10 cellular contexts compared by ENCODE assay signal in the genomic region with DNA sequence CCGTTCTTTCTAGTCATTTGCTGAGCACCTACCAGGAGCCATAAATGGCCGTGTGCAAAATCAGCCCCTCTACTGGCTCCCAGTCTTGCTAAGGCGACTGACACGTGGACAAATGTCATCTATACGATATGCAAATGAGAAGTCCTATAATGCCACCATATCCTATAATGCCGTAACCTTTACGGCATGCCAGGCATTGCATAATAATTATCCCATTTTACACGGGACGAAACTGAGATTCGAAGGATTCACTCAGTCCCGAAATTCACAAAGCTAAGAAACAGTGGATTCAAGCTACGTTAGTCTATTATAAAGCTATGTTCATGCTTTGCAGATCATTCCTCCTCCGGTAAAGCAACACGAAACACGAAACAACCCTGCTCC. TPM values are rescaled to one million over a fixed set of nuclear protein-coding genes. Genes with fewer than 3 reads are reported as not detected.
DNase-seq lines count a peak whose midpoint lies in the region; ATAC-seq, FAIRE-seq and TF ChIP-seq lines count a peak whose summit lies in the region.
"Had no signal": no experiment of that assay in that cellular context is flagged by ENCODE, and none has a peak within 500 bp of the region (broad histone marks: within the 10 kb centered on the region; RNA-seq: fewer than 3 reads in every experiment).

No MANE protein-coding gene starts in this region.

- no peaks in the 10 kb centered on the region for H3F3A ChIP-seq in PC-3 (ENCODE audit: low read length, unreplicated experiment)

- H3K27ac ChIP-seq in HepG2 (ENCODE audit: extremely low read length, insufficient read depth, low read length) (no peak overlapping the region), right lobe of liver (no peak overlapping the region), PC-3 (ENCODE audit: low read length) (peak overlapping the region; percentile 13; the same call in 1 of the 2 replicates), pancreas (no peak overlapping the region)

- no peaks in the 10 kb centered on the region for H3K9me3 ChIP-seq in HepG2 (ENCODE audit: low read length)
- H3K9me3 ChIP-seq in right lobe of liver, result no peaks in the 10 kb centered on the region
- H3K9me3 ChIP-seq in PC-3 (ENCODE audit: low read length), result no peaks in the 10 kb centered on the region
- no peaks in the 10 kb centered on the region for H3K9me3 ChIP-seq in pancreas
- H3K9me3 ChIP-seq: MG63 had no signal

- no peaks in the 10 kb centered on the region for H4K20me1 ChIP-seq in HepG2 (ENCODE audit: insufficient read depth, low read length)
- H4K20me1 ChIP-seq in PC-3 (ENCODE audit: low read length), result no peaks in the 10 kb centered on the region

- POLR2A ChIA-PET in HepG2 (lab: Yijun Ruan, JAX) (interaction anchor here (1.1 to 1.3 kb wide), 2 partner anchors 12 to 34 kb away, joined by 4 to 8 read pairs; partner anchors contain the start of gene RNF149), PC-3 (lab: Charles Lee; ENCODE audit: unreplicated experiment) (interaction anchor here (1.1 kb wide), 1 partner anchor 14 kb away, joined by 3 read pairs; no protein-coding TSS in a partner anchor)

- FAIRE-seq in HepG2 (lab: Jason Lieb, UNC), result no peak
- FAIRE-seq in pancreas (lab: Jason Lieb, UNC), result no peak

- no peaks in the 10 kb centered on the region for H3K9me2 ChIP-seq in PC-3 (replicated peaks; ENCODE audit: low read length)

- no peaks in the 10 kb centered on the region for H3K36me3 ChIP-seq in HepG2 (replicated peaks in 1 of 2; ENCODE audit: control insufficient read depth in 1 of 2, insufficient read depth in 2 of 2, low read length in 2 of 2)
- H3K36me3 ChIP-seq in right lobe of liver, result no peaks in the 10 kb centered on the region
- H3K36me3 ChIP-seq in PC-3 (ENCODE audit: low read depth, low read length), result no peaks in the 10 kb centered on the region
- H3K36me3 ChIP-seq in pancreas, result no peaks in the 10 kb centered on the region
- H3K36me3 ChIP-seq: MG63 had no signal

- H3K4me2 ChIP-seq in HepG2 (ENCODE audit: low read depth, low read length) (peak overlapping the region; percentile 69), PC-3 (ENCODE audit: low read length) (peak overlapping the region; percentile 47; the same call in 1 of the 2 replicates)

- TF ChIP-seq RAD21 in HepG2 (CRISPR knock-in tag; IDR thresholded peaks at IDR 0.05), result no peak

- WGBS in HepG2 (ENCODE audit: low lambda C conversion rate), result 57% methylated on average over 15 of the region's 15 CpGs
- 70% methylated on average over 11 of the region's 15 CpGs for WGBS in right lobe of liver (ENCODE audit: insufficient coverage, low coverage, low lambda C conversion rate, missing lambda C conversion rate)
- 67 to 75% methylated on average over 15 of the region's 15 CpGs for WGBS in pancreas, 2 donors

- H2AFZ ChIP-seq in HepG2 (ENCODE audit: low read length) (no peak overlapping the region), PC-3 (ENCODE audit: low read length) (peak overlapping the region; percentile 52)

- TF ChIP-seq EP300 in HepG2 (IDR thresholded peaks at IDR 0.05; ENCODE audit: low read depth in 2 of 2, low read length in 2 of 2), result no peak
- TF ChIP-seq EP300 in HepG2 (CRISPR knock-in tag; IDR thresholded peaks at IDR 0.05; ENCODE audit: borderline replicate concordance), result no peak

- H3K9ac ChIP-seq in HepG2 (ENCODE audit: insufficient read depth, low read depth, low read length) (no peak overlapping the region), PC-3 (ENCODE audit: low read length) (peak overlapping the region; percentile 47; the same call in 1 of the 2 replicates)

- H3K79me2 ChIP-seq in HepG2 (ENCODE audit: insufficient read depth, low read length) (no peaks in the 10 kb centered on the region), PC-3 (ENCODE audit: low read length) (no peaks in the 10 kb centered on the region)

- no TSS peak for BruUV-seq in HepG2 (replicated peaks; lab: Mats Ljungman, UMichigan)
- no TSS peak for BruUV-seq in PC-3 (replicated peaks; lab: Mats Ljungman, UMichigan)

- H3K27me3 ChIP-seq in HepG2 (ENCODE audit: control insufficient read depth in 1 of 2, insufficient read depth in 2 of 2, low read length in 2 of 2) (no peaks in the 10 kb centered on the region), right lobe of liver (no peaks in the 10 kb centered on the region), PC-3 (ENCODE audit: low read length) (no peaks in the 10 kb centered on the region), pancreas (no peaks in the 10 kb centered on the region)
- H3K27me3 ChIP-seq: MG63 had no signal

- no peak for DNase-seq in HepG2 (ENCODE audit: low spot score)
- no peak for DNase-seq in right lobe of liver
- DNase-seq in PC-3, result no peak
- no peak for DNase-seq in foreskin fibroblast
- no peak for DNase-seq in pancreas
- no peak for DNase-seq in mesenteric fat pad (ENCODE audit: low spot score)

- in situ Hi-C loops in HepG2 (cut with HindIII; ENCODE audit: extremely low pct_ligation_motif_present, low pct_unique_long_range_greater_than_20kb), result loop anchor here (5.0 kb wide), 1 partner anchor 45 kb away; the partner anchor contains the start of gene CREG2

- intact Hi-C loops in HepG2 (cut with micrococcal nuclease; ENCODE audit: unreplicated experiment) (loop anchor here (1.0 to 10.0 kb wide), 4 partner anchors 35 to 482 kb away; partner anchors contain the start of genes CREG2 and RNF149), right lobe of liver (cut with DNase I) (no loop called here), PC-3 (cut with micrococcal nuclease) (loop anchor here (1.0 to 5.0 kb wide), 5 partner anchors 46 to 490 kb away; partner anchors contain the start of gene MAP4K4), pancreas (cut with DNase I) (loop anchor here in 1 of 3 donors (10.0 kb wide), 1 partner anchor 492 kb away; no protein-coding TSS in a partner anchor)

- ATAC-seq in HepG2 (no peak), right lobe of liver (no peak), PC-3 (no peak; the same call in 1 of the 2 replicates), HG02763 (IDR thresholded peaks at IDR 0.05; ENCODE audit: unreplicated experiment) (no peak), pancreas (no peak), GM18498 (IDR thresholded peaks at IDR 0.05; ENCODE audit: unreplicated experiment) (no peak)

- H3K4me1 ChIP-seq in HepG2 (ENCODE audit: insufficient read depth, low read length) (peaks cover 50% of the 10 kb centered on the region), right lobe of liver (peaks cover 0 to 10% (median 4%) of the 10 kb centered on the region in 4 donors), PC-3 (ENCODE audit: insufficient read depth, low read length) (peaks cover 38% of the 10 kb centered on the region), pancreas (no peaks in the 10 kb centered on the region)

- TF ChIP-seq CTCF in HepG2 (CRISPR knock-in tag; IDR thresholded peaks at IDR 0.05), result no peak
- no peak for TF ChIP-seq CTCF in right lobe of liver (IDR thresholded peaks at IDR 0.05)
- no peak for TF ChIP-seq CTCF in PC-3 (conservative IDR thresholded peaks at IDR 0.05; ENCODE audit: low read depth, low read length)
- no peak for TF ChIP-seq CTCF in foreskin fibroblast (IDR thresholded peaks at IDR 0.05; ENCODE audit: low read depth, low read length)
- no peak for TF ChIP-seq CTCF in pancreas (IDR thresholded peaks at IDR 0.05)

- CTCF ChIA-PET in HepG2 (lab: Yijun Ruan, JAX; ENCODE audit: low intra/inter-chr PET ratio, low total read pairs), result interaction anchor here (1.8 kb wide), 1 partner anchor 45 kb away, joined by 10 read pairs; the partner anchor contains the start of gene CREG2
- CTCF ChIA-PET in PC-3 (lab: Charles Lee), result interaction anchor here (0.6 to 1.6 kb wide), 11 partner anchors 8 to 824 kb away, joined by 3 to 31 read pairs (median 4); partner anchors contain the start of genes CREG2, MAP4K4 and RNF149

- H3K4me3 ChIP-seq in HepG2 (replicated peaks in 1 of 3; ENCODE audit: insufficient read depth in 1 of 3, low read depth in 2 of 3, low read length in 3 of 3) (peak overlapping the region in 1 of 3 experiments; percentile 41; a peak in 1 of 6 replicates), right lobe of liver (no peak overlapping the region), PC-3 (ENCODE audit: low read length) (no peak overlapping the region; the same call in 1 of the 2 replicates), foreskin fibroblast (ENCODE audit: low read depth in 1 of 2, low read length in 2 of 2) (peak overlapping the region; percentile 23 to 36), pancreas (no peak overlapping the region)
- H3K4me3 ChIP-seq: MG63 had no signal

- TF ChIP-seq POLR2A in HepG2 (IDR thresholded peaks at IDR 0.05; ENCODE audit: insufficient read depth in 1 of 2, low read depth in 2 of 2, low read length in 2 of 2) (no peak), right lobe of liver (IDR thresholded peaks at IDR 0.05) (no peak)

RNA-seq across cellular contexts. Expression of gene RNF149, which starts 34.1 kb away (rescaled TPM):
- total RNA-seq in HepG2 (2016; rRNA removed; fragmentation: Illumina TruSeq; extraction: Trizol) (45.7 and 109 TPM in 2 replicates), right lobe of liver (10 to 100 TPM; 20.3 to 45.4 (median 32.2) TPM), PC-3 (2014; rRNA removed) (47.3 and 68.0 TPM in 2 replicates), pancreas (10 to 100 TPM; 18.8 to 36.9 (median 24.5) TPM), mesenteric fat pad (105 TPM)
- 31.6 and 37.7 TPM in 2 replicates for total RNA-seq in HepG2 (2016; cell fraction: cytosol; rRNA removed; fragmentation: Illumina TruSeq; extraction: Trizol; ENCODE audit: low read depth)
- total RNA-seq in HepG2 (2016; cell fraction: insoluble cytoplasmic fraction; rRNA removed; fragmentation: Illumina TruSeq; extraction: Trizol), result 40.9 and 111 TPM in 2 replicates
- 40.3 and 50.9 TPM in 2 replicates for total RNA-seq in HepG2 (2016; cell fraction: membrane; rRNA removed; fragmentation: Illumina TruSeq; extraction: Trizol)
- 138 and 175 TPM in 2 replicates for total RNA-seq in HepG2 (2016; cell fraction: nucleus; rRNA removed; fragmentation: Illumina TruSeq; extraction: Trizol)
- polyA plus RNA-seq in HepG2 (2011; rRNA removed) (87.2 and 87.6 TPM in 2 replicates), pancreas (10 to 100 TPM; 24.3 to 27.1 TPM)
- 33.2 and 46.3 TPM in 2 replicates for polyA plus RNA-seq in HepG2 (2011; cell fraction: cytosol; rRNA removed)
- 67.6 and 82.1 TPM in 2 replicates for polyA plus RNA-seq in HepG2 (2011; cell fraction: nucleus; rRNA removed)
- polyA plus RNA-seq in HepG2 (2012), result 91.6 and 103 TPM in 2 replicates
- polyA plus RNA-seq in HepG2 (2016; cell fraction: cytosol; fragmentation: Illumina TruSeq; extraction: Trizol; ENCODE audit: low read depth), result 12.2 and 15.7 TPM in 2 replicates
- 37.5 and 38.4 TPM in 2 replicates for polyA plus RNA-seq in HepG2 (2016; cell fraction: insoluble cytoplasmic fraction; fragmentation: Illumina TruSeq; extraction: Trizol; ENCODE audit: low read depth)
- 22.7 and 27.3 TPM in 2 replicates for polyA plus RNA-seq in HepG2 (2016; cell fraction: membrane; fragmentation: Illumina TruSeq; extraction: Trizol; ENCODE audit: low read depth)
- 273 and 274 TPM in 2 replicates for polyA plus RNA-seq in HepG2 (2016; cell fraction: nucleus; fragmentation: Illumina TruSeq; extraction: Trizol; ENCODE audit: insufficient read depth, low read depth)
- polyA minus RNA-seq in HepG2 (2011; rRNA and poly(A)+ RNA removed; ENCODE audit: low replicate concordance), result 41.3 and 47.7 TPM in 2 replicates
- polyA minus RNA-seq in HepG2 (2011; cell fraction: cytosol; rRNA and poly(A)+ RNA removed), result 41.9 and 57.0 TPM in 2 replicates
- 147 and 171 TPM in 2 replicates for polyA minus RNA-seq in HepG2 (2011; cell fraction: nucleus; rRNA and poly(A)+ RNA removed)

RNA-seq across cellular contexts. Expression of gene CREG2, which starts 44.7 kb away (rescaled TPM):
- 0.18 TPM in 1 of 2 replicates, not detected in the other for total RNA-seq in HepG2 (2016; rRNA removed; fragmentation: Illumina TruSeq; extraction: Trizol)
- not detected in 2 replicates for total RNA-seq in HepG2 (2016; cell fraction: cytosol; rRNA removed; fragmentation: Illumina TruSeq; extraction: Trizol; ENCODE audit: low read depth)
- total RNA-seq in HepG2 (2016; cell fraction: insoluble cytoplasmic fraction; rRNA removed; fragmentation: Illumina TruSeq; extraction: Trizol), result 0.13 TPM in 1 of 2 replicates, not detected in the other
- total RNA-seq in HepG2 (2016; cell fraction: membrane; rRNA removed; fragmentation: Illumina TruSeq; extraction: Trizol), result 0.28 TPM in 1 of 2 replicates, not detected in the other
- not detected in 2 replicates for total RNA-seq in HepG2 (2016; cell fraction: nucleus; rRNA removed; fragmentation: Illumina TruSeq; extraction: Trizol)
- 0.20 and 0.26 TPM in 2 replicates for polyA plus RNA-seq in HepG2 (2011; rRNA removed)
- 0.43 and 0.49 TPM in 2 replicates for polyA plus RNA-seq in HepG2 (2011; cell fraction: cytosol; rRNA removed)
- 0.14 and 0.26 TPM in 2 replicates for polyA plus RNA-seq in HepG2 (2011; cell fraction: nucleus; rRNA removed)
- polyA plus RNA-seq in HepG2 (2012), result 0.08 and 0.29 TPM in 2 replicates
- 0.20 TPM in 1 of 2 replicates, not detected in the other for polyA plus RNA-seq in HepG2 (2016; cell fraction: cytosol; fragmentation: Illumina TruSeq; extraction: Trizol; ENCODE audit: low read depth)
- not detected in 2 replicates for polyA plus RNA-seq in HepG2 (2016; cell fraction: insoluble cytoplasmic fraction; fragmentation: Illumina TruSeq; extraction: Trizol; ENCODE audit: low read depth)
- polyA plus RNA-seq in HepG2 (2016; cell fraction: membrane; fragmentation: Illumina TruSeq; extraction: Trizol; ENCODE audit: low read depth), result 0.47 TPM in 1 of 2 replicates, not detected in the other
- polyA plus RNA-seq in HepG2 (2016; cell fraction: nucleus; fragmentation: Illumina TruSeq; extraction: Trizol; ENCODE audit: insufficient read depth, low read depth), result not detected in 2 replicates
- 40.8 TPM in 1 of 2 replicates, not detected in the other for polyA minus RNA-seq in HepG2 (2011; rRNA and poly(A)+ RNA removed; ENCODE audit: low replicate concordance)
- polyA minus RNA-seq in HepG2 (2011; cell fraction: cytosol; rRNA and poly(A)+ RNA removed), result 0.99 TPM in 1 of 2 replicates, not detected in the other
- polyA minus RNA-seq in HepG2 (2011; cell fraction: nucleus; rRNA and poly(A)+ RNA removed), result not detected in 2 replicates
- total RNA-seq in right lobe of liver, result under 1 TPM in 1 of 6 experiments, not detected in 5; 0.20 TPM
- 40.0 and 67.9 TPM in 2 replicates for total RNA-seq in PC-3 (2014; rRNA removed)
- total RNA-seq in pancreas, result under 1 TPM in 2 of 6 donors, not detected in 4; 0.12 to 0.19 TPM
- under 1 TPM in 1 of 2 donors, not detected in 1; 0.05 TPM for polyA plus RNA-seq in pancreas
- total RNA-seq in mesenteric fat pad, result not detected
- total RNA-seq: SK-MEL-5 had no signal

Comparison
In these comparisons a context has a peak if more than half of its experiments do, and no peak if none do; other contexts are left out.
1. intact Hi-C loops: an anchor here in HepG2 (1.0 to 10.0 kb wide) and PC-3 (1.0 to 5.0 kb wide); none called in right lobe of liver.
2. H3K4me3 ChIP-seq: peak in foreskin fibroblast (2 of 2); none in right lobe of liver (0 of 3), PC-3 (single experiment) and pancreas (0 of 4).
3. RNA of gene CREG2, which starts 44.7 kb away (total RNA-seq): 40.0 to 67.9 TPM in PC-3; 0.13 to 0.28 TPM in HepG2, 0.12 to 0.19 TPM in pancreas, 0.20 TPM in right lobe of liver and not detected in mesenteric fat pad (single experiment); every median in the first group is over 10 times any median in the second.